ENCODE assay signal across 19 cellular contexts in the genomic region with DNA sequence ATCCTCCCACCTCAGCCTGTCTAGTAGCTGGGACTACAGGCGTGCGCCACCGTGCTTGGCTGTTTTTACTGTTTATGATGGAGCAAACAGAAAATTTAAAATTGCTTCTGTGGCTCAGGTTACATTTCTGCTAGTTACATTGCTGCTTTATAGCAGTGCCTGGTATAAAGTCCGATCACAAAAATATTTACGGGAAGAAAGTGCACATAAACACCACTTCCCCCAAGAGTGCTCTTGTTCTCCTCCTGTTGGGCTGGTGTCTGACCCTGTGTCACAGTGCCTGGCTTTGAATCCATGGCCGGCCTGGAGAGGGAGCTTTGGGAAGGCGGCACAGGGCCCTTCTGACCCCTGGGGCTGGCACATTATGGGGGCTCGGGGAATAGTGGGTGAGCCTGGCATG. TPM values are rescaled to one million over a fixed set of nuclear protein-coding genes. Genes with fewer than 3 reads are reported as not detected.
DNase-seq lines count a peak whose midpoint lies in the region; ATAC-seq, FAIRE-seq and TF ChIP-seq lines count a peak whose summit lies in the region.
"Had no signal": no experiment of that assay in that cellular context is flagged by ENCODE, and none has a peak within 500 bp of the region (broad histone marks: within the 10 kb centered on the region; RNA-seq: fewer than 3 reads in every experiment).

No MANE protein-coding gene starts in this region.

- H3K9me3 Mint-ChIP-seq in nephron progenitor cell = no peaks in the 10 kb centered on the region
- H3K9me3 Mint-ChIP-seq: CD4-positive, alpha-beta memory T cell had no signal

- no peaks in the 10 kb centered on the region; the same call in none of the 2 replicates for H3K36me3 ChIP-seq in H7 (replicated peaks; ENCODE audit: control insufficient read depth, insufficient read depth, low read length)
- peaks cover 22 to 27% of the 10 kb centered on the region in 2 donors for H3K36me3 ChIP-seq in stomach smooth muscle (ENCODE audit: control insufficient read depth in 2 of 2, insufficient read depth in 2 of 2, low read length in 2 of 2)

- no peaks in the 10 kb centered on the region for H3K27me3 Mint-ChIP-seq in nephron progenitor cell (ENCODE audit: low read depth, poor library complexity)
- H3K27me3 Mint-ChIP-seq: CD4-positive, alpha-beta memory T cell had no signal

- peak; percentile 37 for DNase-seq in H7
- no peak for DNase-seq in RWPE1 (ENCODE audit: low spot score)
- DNase-seq in nephron progenitor cell = no peak
- no peak for DNase-seq in foreskin fibroblast
- no peak for DNase-seq in urothelium cell line (ENCODE audit: low spot score)
- DNase-seq: BE2C; Caco-2; CD4-positive, alpha-beta memory T cell; DND-41; GDM1; GOT3 had no signal

- POLR2A ChIA-PET in RWPE1 (lab: Yijun Ruan, JAX; ENCODE audit: low non-redundant PET) = no interaction called here

- H3K9me3 ChIP-seq in stomach smooth muscle (ENCODE audit: control insufficient read depth in 2 of 2, low read length in 2 of 2) = no peaks in the 10 kb centered on the region
- H3K9me3 ChIP-seq: A549, BE2C, Caco-2, HAP-1 had no signal

- H3K4me1 ChIP-seq in stomach smooth muscle (ENCODE audit: control insufficient read depth, insufficient read depth, low read length) = peaks cover 12% of the 10 kb centered on the region
- H3K4me1 ChIP-seq: A549, BE2C, Caco-2, HAP-1 had no signal

- TF ChIP-seq CTCF in RWPE1 (conservative IDR thresholded peaks at IDR 0.05; ENCODE audit: low read depth) (no peak), nephron progenitor cell (IDR thresholded peaks at IDR 0.05) (no peak), foreskin fibroblast (IDR thresholded peaks at IDR 0.05; ENCODE audit: low read depth, low read length) (no peak)

- CTCF ChIA-PET in RWPE1 (lab: Yijun Ruan, JAX) = interaction anchor here (1.1 kb wide), 1 partner anchor 9 kb away, joined by 3 read pairs; no protein-coding TSS in a partner anchor

- FAIRE-seq in urothelium cell line (lab: Jason Lieb, UNC) = no peak
- FAIRE-seq: A549, GM12892, HepG2, HTR-8/SVneo had no signal

- H3K4me3 Mint-ChIP-seq in nephron progenitor cell = no peak overlapping the region
- H3K4me3 Mint-ChIP-seq: CD4-positive, alpha-beta memory T cell had no signal

- H3K4me3 ChIP-seq in H7 (ENCODE audit: insufficient read depth, low read depth, low read length) = no peak overlapping the region
- no peak overlapping the region for H3K4me3 ChIP-seq in stomach smooth muscle (ENCODE audit: low read length in 2 of 2)
- H3K4me3 ChIP-seq in foreskin fibroblast (ENCODE audit: low read depth in 1 of 2, low read length in 2 of 2) = no peak overlapping the region
- H3K4me3 ChIP-seq: A549, HAP-1 had no signal

- H3K27me3 ChIP-seq in H7 (ENCODE audit: control insufficient read depth, insufficient read depth, low read length) (no peaks in the 10 kb centered on the region), stomach smooth muscle (ENCODE audit: control insufficient read depth in 1 of 2, insufficient read depth in 2 of 2, low read length in 2 of 2) (no peaks in the 10 kb centered on the region)
- H3K27me3 ChIP-seq: BE2C had no signal

- H3K36me3 Mint-ChIP-seq in nephron progenitor cell (ENCODE audit: low read depth) = peaks cover 22% of the 10 kb centered on the region

- H3K4me1 Mint-ChIP-seq in nephron progenitor cell = peaks cover 7% of the 10 kb centered on the region

- H3K27ac ChIP-seq in RWPE1 = peak overlapping the region; percentile 23
- H3K27ac ChIP-seq in stomach smooth muscle (ENCODE audit: low read length) = peak overlapping the region; percentile 18
- H3K27ac ChIP-seq: A549, C4-2B had no signal

- peak overlapping the region; percentile 74 for H3K27ac Mint-ChIP-seq in nephron progenitor cell

- no peak for ATAC-seq in HG03460 (IDR thresholded peaks at IDR 0.05; ENCODE audit: unreplicated experiment)
- ATAC-seq: A549, HepG2 had no signal

- no peak overlapping the region for H3K9ac ChIP-seq in stomach smooth muscle (ENCODE audit: low read length in 2 of 2)

RNA-seq across cellular contexts. Expression of gene PRKACA, which starts 11.9 kb away (rescaled TPM):
- total RNA-seq in H7 (2014; rRNA removed; shearing (Covaris generic)) = 31.0 and 31.7 TPM in 2 replicates

RNA-seq across cellular contexts. Expression of gene SAMD1, which starts 15.1 kb away (rescaled TPM):
- 107 and 128 TPM in 2 replicates for total RNA-seq in H7 (2014; rRNA removed; shearing (Covaris generic))

RNA-seq across cellular contexts. Expression of gene C19orf67, which starts 20.1 kb away (rescaled TPM):
- 0.94 and 1.3 TPM in 2 replicates for total RNA-seq in H7 (2014; rRNA removed; shearing (Covaris generic))
- total RNA-seq: Caco-2 had no signal

RNA-seq across cellular contexts. Expression of gene ASF1B, which starts 30.7 kb away (rescaled TPM):
- 70.8 and 76.2 TPM in 2 replicates for total RNA-seq in H7 (2014; rRNA removed; shearing (Covaris generic))

RNA-seq across cellular contexts. Expression of gene MISP3, which starts 33.1 kb away (rescaled TPM):
- 0.52 and 0.92 TPM in 2 replicates for total RNA-seq in H7 (2014; rRNA removed; shearing (Covaris generic))
